Comparison of ENCODE assay signal across 8 cellular contexts in the genomic region with DNA sequence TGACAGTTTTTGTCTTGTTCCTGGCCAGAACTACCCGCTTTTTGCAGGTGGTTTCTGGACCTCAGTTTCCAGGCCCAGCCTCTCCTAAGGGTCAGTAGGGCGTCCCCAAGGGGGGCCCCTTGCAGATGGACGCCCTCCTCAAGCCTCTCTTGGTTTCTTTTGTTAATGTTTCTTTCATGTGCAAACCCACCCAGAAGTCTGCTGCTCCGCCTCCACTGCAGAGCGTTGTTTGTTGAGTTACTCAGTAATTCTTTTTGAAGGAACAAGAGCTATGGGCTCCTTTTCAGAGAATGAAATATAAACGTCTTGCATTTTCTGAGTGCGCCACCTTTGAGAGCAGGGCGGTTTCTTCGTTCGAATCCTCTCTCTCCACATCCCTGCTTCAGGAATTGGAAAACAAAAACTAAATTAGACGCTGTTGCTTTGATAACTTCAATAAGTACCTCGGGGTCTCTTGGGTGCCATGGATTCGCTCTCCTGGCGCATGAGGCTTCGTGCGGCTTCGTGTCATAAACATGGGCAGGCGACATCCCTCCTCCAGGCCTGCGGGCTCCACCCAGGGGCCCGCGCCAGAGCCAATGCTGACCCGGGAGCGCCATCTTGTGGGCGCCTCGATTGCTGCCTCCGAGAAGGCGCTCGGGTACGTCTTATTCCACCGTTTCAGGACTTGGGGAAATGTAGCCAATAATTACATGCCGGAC. TPM values are rescaled to one million over a fixed set of nuclear protein-coding genes. Genes with fewer than 3 reads are reported as not detected.
DNase-seq lines count a peak whose midpoint lies in the region; ATAC-seq, FAIRE-seq and TF ChIP-seq lines count a peak whose summit lies in the region.

No MANE protein-coding gene starts in this region.

- CTCF ChIA-PET in K562 (lab: Yijun Ruan, JAX; ENCODE audit: low intra/inter-chr PET ratio), result interaction anchor here (0.8 to 1.5 kb wide), 3 partner anchors 482 to 1103 kb away, joined by 3 to 5 read pairs (median 3); no protein-coding TSS in a partner anchor

- 12% methylated on average over 30 of the region's 31 CpGs for WGBS in K562 (ENCODE audit: insufficient coverage, low coverage, missing lambda C conversion rate)
- WGBS in smooth muscle cell (ENCODE audit: low lambda C conversion rate), result 31% methylated on average over 31 of the region's 31 CpGs

- peak; percentile 62 for DNase-seq in NCI-H2029 (lab: John Stamatoyannopoulos, UW)
- DNase-seq in UCSD-AML1 (lab: John Stamatoyannopoulos, UW; ENCODE audit: unreplicated experiment), result peak; percentile 82
- DNase-seq in K562 (ENCODE audit: extremely low read depth in 1 of 4, low spot score in 3 of 4), result peak; percentile 87 to 88 (median 88)
- DNase-seq in smooth muscle cell (lab: John Stamatoyannopoulos, UW; ENCODE audit: unreplicated experiment), result peak; percentile 68

- H2AFZ ChIP-seq in K562 (ENCODE audit: low read depth, low read length) (peak overlapping the region; percentile 71), smooth muscle cell (ENCODE audit: low read depth) (no peak overlapping the region)

- peaks cover 4% of the 10 kb centered on the region in 2 experiments; a peak in 4 of 5 replicates for H3K4me1 ChIP-seq in K562 (replicated peaks in 1 of 2; ENCODE audit: control insufficient read depth in 2 of 2, insufficient read depth in 2 of 2, low read length in 2 of 2)
- H3K4me1 ChIP-seq in iPS-18a (ENCODE audit: control insufficient read depth, low read depth, low read length), result peaks cover 13% of the 10 kb centered on the region
- peaks cover 3% of the 10 kb centered on the region for H3K4me1 ChIP-seq in smooth muscle cell (ENCODE audit: low read depth)

- H3K9ac ChIP-seq in K562 (ENCODE audit: insufficient read depth in 1 of 2, low read depth in 2 of 2, low read length in 2 of 2), result peak overlapping the region in 1 of 2 experiments; percentile 30; a peak in 1 of 4 replicates
- no peak overlapping the region for H3K9ac ChIP-seq in iPS-18a (ENCODE audit: low read length)
- H3K9ac ChIP-seq in smooth muscle cell (ENCODE audit: low read depth), result no peak overlapping the region

- H4K20me1 ChIP-seq in K562 (replicated peaks; ENCODE audit: control insufficient read depth, insufficient read depth, low read length) (no peaks in the 10 kb centered on the region), smooth muscle cell (ENCODE audit: low read depth) (no peaks in the 10 kb centered on the region)

- TF ChIP-seq EP300 in K562 (IDR thresholded peaks at IDR 0.05; ENCODE audit: low read length), result no peak

- in situ Hi-C loops in K562 (cut with MboI), result loop anchor here (10.0 to 25.0 kb wide), 2 partner anchors 510 to 1082 kb away; no protein-coding TSS in a partner anchor

- H3K79me2 ChIP-seq in K562 (ENCODE audit: control insufficient read depth, insufficient read depth, low read length) (no peaks in the 10 kb centered on the region), smooth muscle cell (ENCODE audit: low read depth) (no peaks in the 10 kb centered on the region)

- H3K27ac ChIP-seq in K562 (ENCODE audit: extremely low read depth, low read depth, low read length) (no peak overlapping the region), iPS-18a (ENCODE audit: low read length) (no peak overlapping the region), smooth muscle cell (ENCODE audit: low read depth) (no peak overlapping the region)

- H3K4me3 ChIP-seq in GM12875 (ENCODE audit: low read depth, low read length) (no peak overlapping the region), K562 (no peak overlapping the region), iPS-18a (ENCODE audit: low read length) (peak overlapping the region; percentile 5), smooth muscle cell (no peak overlapping the region)

- intact Hi-C loops in K562 (cut with micrococcal nuclease), result loop anchor here (5.0 to 10.0 kb wide), 3 partner anchors 507 to 1100 kb away; partner anchors contain the start of gene FAM151B

- H3K4me2 ChIP-seq in K562 (ENCODE audit: insufficient read depth, low read length) (no peak overlapping the region; the same call in 1 of the 2 replicates), smooth muscle cell (peak overlapping the region; percentile 68)

- TF ChIP-seq CTCF in GM12875 (IDR thresholded peaks at IDR 0.05; ENCODE audit: borderline replicate concordance, insufficient read depth, low read depth, low read length), result peak; percentile 90
- TF ChIP-seq CTCF in K562 (IDR thresholded peaks at IDR 0.05 in 2 of 3, conservative IDR thresholded peaks at IDR 0.05 in 1 of 3; ENCODE audit: insufficient read depth in 2 of 3, low read depth in 1 of 3, low read length in 3 of 3), result peak; percentile 93 to 95 (median 93)
- peak; percentile 97 for TF ChIP-seq CTCF in smooth muscle cell (IDR thresholded peaks at IDR 0.05; ENCODE audit: borderline replicate concordance, insufficient read depth, poor library complexity, severe bottlenecking)

- FAIRE-seq in K562 (lab: Jason Lieb, UNC), result peak; percentile 89

- TF ChIP-seq RAD21 in K562 (CRISPR knock-in tag; conservative IDR thresholded peaks at IDR 0.05 in 1 of 2, IDR thresholded peaks at IDR 0.05 in 1 of 2), result peak; percentile 92

- H3K9me3 ChIP-seq in K562 (replicated peaks; ENCODE audit: control insufficient read depth, insufficient read depth, low read depth, low read length), result no peaks in the 10 kb centered on the region
- no peaks in the 10 kb centered on the region for H3K9me3 ChIP-seq in iPS-18a (ENCODE audit: control insufficient read depth, low read depth, low read length)
- no peaks in the 10 kb centered on the region for H3K9me3 ChIP-seq in smooth muscle cell (replicated peaks; ENCODE audit: low read depth)

- H3K36me3 ChIP-seq in K562 (ENCODE audit: control insufficient read depth, insufficient read depth, low read length) (no peaks in the 10 kb centered on the region), iPS-18a (ENCODE audit: control insufficient read depth, low read depth, low read length) (no peaks in the 10 kb centered on the region), smooth muscle cell (ENCODE audit: low read depth) (no peaks in the 10 kb centered on the region)

- H3K27me3 ChIP-seq in K562 (ENCODE audit: control insufficient read depth in 2 of 2, insufficient read depth in 2 of 2, low read length in 2 of 2) (peaks cover 18 to 42% of the 10 kb centered on the region in 2 experiments), iPS-18a (ENCODE audit: control insufficient read depth, insufficient read depth, low read length) (peaks cover 7% of the 10 kb centered on the region), smooth muscle cell (ENCODE audit: low read depth) (no peaks in the 10 kb centered on the region)

- POLR2A ChIA-PET in K562 (lab: Yijun Ruan, JAX), result interaction anchor here (0.7 kb wide), 1 partner anchor 1517 kb away, joined by 4 read pairs; no protein-coding TSS in a partner anchor

- no TSS peak for BruUV-seq in K562 (replicated peaks; lab: Mats Ljungman, UMichigan)

- peak; percentile 72 for ATAC-seq in HG02840 (IDR thresholded peaks at IDR 0.05; ENCODE audit: low FRiP score, unreplicated experiment)
- peak; percentile 100 for ATAC-seq in K562
- no peak for ATAC-seq in HG02870 (IDR thresholded peaks at IDR 0.05; ENCODE audit: unreplicated experiment)

- no peaks in the 10 kb centered on the region for H3F3A ChIP-seq in smooth muscle cell (ENCODE audit: low read depth)

- no peak for TF ChIP-seq POLR2A in K562 (conservative IDR thresholded peaks at IDR 0.05)

- no peaks in the 10 kb centered on the region for H3K9me1 ChIP-seq in K562 (ENCODE audit: control insufficient read depth, insufficient read depth, low read length)

TF ChIP-seq in K562, 482 proteins besides CTCF, POLR2A, EP300 and RAD21 (continues in another document):
- TF ChIP-seq KLF1 (tag; IDR thresholded peaks at IDR 0.05) (no peak), CBX1 (IDR thresholded peaks at IDR 0.05; ENCODE audit: low read depth) (no peak), MTA1 (IDR thresholded peaks at IDR 0.05; ENCODE audit: borderline replicate concordance) (no peak), RCOR1 (IDR thresholded peaks at IDR 0.05; ENCODE audit: borderline replicate concordance in 1 of 2, low read depth in 2 of 2, low read length in 2 of 2) (0 out of 4 replicates have a peak, but pooled peaks of 1 of the 2 experiments have one; percentile 34)

RNA-seq across cellular contexts. Expression of gene CKMT2, which starts 38.3 kb away (rescaled TPM):
- not detected in 2 replicates for total RNA-seq in K562 (2011; cell fraction: chromatin; rRNA removed; ENCODE audit: low replicate concordance)
- total RNA-seq in K562 (2011; cell fraction: nucleolus; rRNA removed), result not detected in 2 replicates
- not detected in 2 replicates for total RNA-seq in K562 (2011; cell fraction: nucleoplasm; rRNA removed)
- not detected in 2 replicates for total RNA-seq in K562 (2014; rRNA removed)
- total RNA-seq in K562 (2014; rRNA removed; fragmentation: Illumina TruSeq; extraction: Trizol), result not detected in 2 replicates
- not detected in 2 replicates for total RNA-seq in K562 (2015; rRNA removed; fragmentation: Illumina TruSeq; extraction: Trizol)
- total RNA-seq in K562 (2021), result not detected in 2 replicates
- not detected in 2 replicates for polyA plus RNA-seq in K562 (2011; rRNA removed)
- 0.04 TPM in 1 of 2 replicates, not detected in the other for polyA plus RNA-seq in K562 (2011; cell fraction: cytosol; rRNA removed)
- not detected in 2 replicates for polyA plus RNA-seq in K562 (2011; cell fraction: nucleus; rRNA removed)
- not detected in 2 replicates for polyA plus RNA-seq in K562 (2012)
- polyA plus RNA-seq in K562 (2014; fragmentation: Illumina TruSeq; extraction: Trizol), result not detected in 2 replicates
- under 1 TPM in 1 of 2 experiments, not detected in 1; 0.03 TPM for polyA plus RNA-seq in K562 (2014; fragmentation: Nextera tagmentation; extraction: Ambion mirVana)
- not detected in 2 replicates for polyA plus RNA-seq in K562 (2014; rRNA removed)
- polyA minus RNA-seq in K562 (2011; rRNA and poly(A)+ RNA removed), result not detected in 2 replicates
- polyA minus RNA-seq in K562 (2011; cell fraction: cytosol; rRNA and poly(A)+ RNA removed), result not detected in 2 replicates
- not detected in 2 replicates for polyA minus RNA-seq in K562 (2011; cell fraction: nucleus; rRNA and poly(A)+ RNA removed)
- 0.49 and 1.5 TPM in 2 replicates for total RNA-seq in smooth muscle cell
- 2.0 TPM in 1 of 2 replicates, not detected in the other for polyA plus RNA-seq in smooth muscle cell
